Comparison of ENCODE assay signal across 7 cellular contexts in genomic region chr11:71453911-71454304, GRCh38. TPM values are rescaled to one million over a fixed set of nuclear protein-coding genes. Genes with fewer than 3 reads are reported as not detected.
DNase-seq lines count a peak whose midpoint lies in the region; ATAC-seq and TF ChIP-seq lines count a peak whose summit lies in the region.

No MANE protein-coding gene starts in this region.

- peak overlapping the region; percentile 92 for H3K9ac ChIP-seq in HCT116 (ENCODE audit: low read length)
- H3K9ac ChIP-seq in skeletal muscle tissue (ENCODE audit: low read depth in 1 of 3, low read length in 3 of 3): peak overlapping the region; percentile 63 to 93 (median 86)

- CTCF ChIA-PET in HCT116 (lab: Charles Lee): no interaction called here

- intact Hi-C loops in HCT116 (cut with micrococcal nuclease) (no loop called here), right cardiac atrium (cut with DNase I) (no loop called here)

- H3K4me2 ChIP-seq in HCT116 (ENCODE audit: low read length): peak overlapping the region; percentile 88

- H3K36me3 ChIP-seq in HCT116 (ENCODE audit: control insufficient read depth in 1 of 2, insufficient read depth in 2 of 2, low read length in 2 of 2): peaks cover 21 to 30% of the 10 kb centered on the region in 2 experiments; a peak in 3 of 4 replicates
- peaks cover 30 to 34% (median 32%) of the 10 kb centered on the region in 3 donors for H3K36me3 ChIP-seq in skeletal muscle tissue (ENCODE audit: control insufficient read depth in 3 of 3, insufficient read depth in 3 of 3, low read length in 3 of 3)

- TF ChIP-seq CTCF in HCT116 (IDR thresholded peaks at IDR 0.05 in 2 of 3, conservative IDR thresholded peaks at IDR 0.05 in 1 of 3; ENCODE audit: borderline replicate concordance in 1 of 3, insufficient read depth in 1 of 3, low read depth in 2 of 3, low read length in 2 of 3): no peak
- no peak for TF ChIP-seq CTCF in VCaP (conservative IDR thresholded peaks at IDR 0.05)

- DNase-seq in HCT116 (ENCODE audit: low read depth, low spot score) (no peak), right cardiac atrium (no peak), AG08396 (ENCODE audit: low spot score) (no peak)

- no peak overlapping the region for H2AFZ ChIP-seq in HCT116 (ENCODE audit: low read depth, low read length, poor library complexity, severe bottlenecking)

- TF ChIP-seq RAD21 in HCT116 (IDR thresholded peaks at IDR 0.05; ENCODE audit: low read depth): no peak

- H3K9me2 ChIP-seq in HCT116 (ENCODE audit: insufficient read depth): no peaks in the 10 kb centered on the region

- ATAC-seq in HCT116 (no peak), right cardiac atrium (no peak), HG02981 (IDR thresholded peaks at IDR 0.05; ENCODE audit: unreplicated experiment) (no peak), GM19397 (IDR thresholded peaks at IDR 0.05; ENCODE audit: unreplicated experiment) (no peak)

- RAD21 ChIA-PET in HCT116 (lab: Charles Lee; ENCODE audit: low non-redundant PET in 1 of 2, low total read pairs in 2 of 2, uncharacterized antibody in 2 of 2, unreplicated experiment in 2 of 2): no interaction called here

- peaks cover 41% of the 10 kb centered on the region for H3K79me2 ChIP-seq in HCT116 (ENCODE audit: insufficient read depth, low read length)

- H3K27me3 ChIP-seq in HCT116 (ENCODE audit: insufficient read depth, low read length): no peaks in the 10 kb centered on the region
- no peaks in the 10 kb centered on the region for H3K27me3 ChIP-seq in right cardiac atrium (ENCODE audit: control insufficient read depth, insufficient read depth)
- H3K27me3 ChIP-seq in skeletal muscle tissue (ENCODE audit: control insufficient read depth in 3 of 3, insufficient read depth in 3 of 3, low read length in 3 of 3): no peaks in the 10 kb centered on the region

- WGBS in right cardiac atrium: 63% methylated on average over 7 of the region's 7 CpGs

- peaks cover 7 to 21% of the 10 kb centered on the region in 2 experiments; a peak in 2 of 4 replicates for H3K4me1 ChIP-seq in HCT116 (ENCODE audit: control insufficient read depth in 1 of 2, insufficient read depth in 2 of 2, low read length in 2 of 2)
- H3K4me1 ChIP-seq in right cardiac atrium (ENCODE audit: control insufficient read depth, insufficient read depth, low read length): peaks cover 2% of the 10 kb centered on the region
- H3K4me1 ChIP-seq in skeletal muscle tissue (ENCODE audit: control insufficient read depth in 3 of 3, insufficient read depth in 3 of 3, low read length in 3 of 3): peaks cover 14 to 29% (median 18%) of the 10 kb centered on the region in 3 donors

- POLR2A ChIA-PET in HCT116 (lab: Charles Lee): no interaction called here

- H3K27ac ChIP-seq in HCT116 (ENCODE audit: low read depth, low read length) (peak overlapping the region; percentile 50), VCaP (peak overlapping the region; percentile 98; the same call in 1 of the 2 replicates), right cardiac atrium (ENCODE audit: low read length) (no peak overlapping the region), skeletal muscle tissue (ENCODE audit: low read depth, low read length) (no peak overlapping the region)

- peaks cover 3% of the 10 kb centered on the region; the same call in 1 of the 2 replicates for H4K20me1 ChIP-seq in HCT116 (ENCODE audit: insufficient read depth)

- H3K9me3 ChIP-seq in HCT116 (ENCODE audit: control insufficient read depth in 1 of 2, insufficient read depth in 1 of 2, low read depth in 1 of 2, low read length in 2 of 2): no peaks in the 10 kb centered on the region
- H3K9me3 ChIP-seq in right cardiac atrium (ENCODE audit: control insufficient read depth, low read length): no peaks in the 10 kb centered on the region
- H3K9me3 ChIP-seq in skeletal muscle tissue (ENCODE audit: control insufficient read depth in 3 of 3, low read length in 3 of 3): no peaks in the 10 kb centered on the region

- no peak for TF ChIP-seq POLR2A in HCT116 (IDR thresholded peaks at IDR 0.05; ENCODE audit: borderline replicate concordance, extremely low read depth, insufficient read depth, insufficient read length)

- no TSS peak for BruUV-seq in HCT116 (replicated peaks; lab: Mats Ljungman, UMichigan)

- peak overlapping the region; percentile 93 to 99 for H3K4me3 ChIP-seq in HCT116 (replicated peaks in 1 of 2; ENCODE audit: low read depth in 1 of 2, low read length in 2 of 2)
- peak overlapping the region; percentile 54 for H3K4me3 ChIP-seq in right cardiac atrium (ENCODE audit: low read length)
- peak overlapping the region; percentile 88 to 96 (median 94) for H3K4me3 ChIP-seq in skeletal muscle tissue (ENCODE audit: low read length in 3 of 3)

TF ChIP-seq in HCT116, 20 proteins besides CTCF, POLR2A, EP300 and RAD21:
- no peak for TF ChIP-seq TCF7L2 (IDR thresholded peaks at IDR 0.05; ENCODE audit: borderline replicate concordance, extremely low read depth, insufficient read depth, insufficient read length)
- TF ChIP-seq POLR2AphosphoS5 (IDR thresholded peaks at IDR 0.05; ENCODE audit: low read depth, low read length): no peak
- TF ChIP-seq EZH2phosphoT487 (IDR thresholded peaks at IDR 0.05; ENCODE audit: borderline replicate concordance): no peak
- TF ChIP-seq YY1 (IDR thresholded peaks at IDR 0.05; ENCODE audit: extremely low read depth, insufficient replicate concordance, low read depth, low read length): no peak
- TF ChIP-seq EZH2 (IDR thresholded peaks at IDR 0.05): no peak

RNA-seq across cellular contexts. Expression of gene NADSYN1, which starts 0.9 kb away (rescaled TPM):
- 58.2 TPM for total RNA-seq in HCT116 (2021; ENCODE audit: unreplicated experiment)
- 44.8 and 50.1 TPM in 2 replicates for polyA plus RNA-seq in HCT116 (2012)
- total RNA-seq in right cardiac atrium: 10 to 100 TPM; 23.0 to 28.2 (median 26.4) TPM
- 21.5 TPM for polyA plus RNA-seq in right cardiac atrium
- 27.7 TPM for total RNA-seq in skeletal muscle tissue

RNA-seq across cellular contexts. Expression of gene DHCR7, which starts 5.7 kb away (rescaled TPM):
- total RNA-seq in HCT116 (2021; ENCODE audit: unreplicated experiment) (115 TPM), right cardiac atrium (10 to 100 TPM; 52.7 to 73.5 (median 60.9) TPM), skeletal muscle tissue (9.9 TPM)
- polyA plus RNA-seq in HCT116 (2012): 77.2 and 89.8 TPM in 2 replicates
- 28.7 TPM for polyA plus RNA-seq in right cardiac atrium

Comparison
In these comparisons a context has a peak if more than half of its experiments do, and no peak if none do; other contexts are left out.
1. H3K27ac ChIP-seq: peak in HCT116 (single experiment) and VCaP (single experiment); none in right cardiac atrium (single experiment) and skeletal muscle tissue (single experiment).
2. Peak in every context shown above with its lines, with median percentiles within 50 percentile points of each other: H3K4me3 ChIP-seq.